Comparison of ENCODE assay signal across 20 cellular contexts in genomic region chr3:181635141-181635540, GRCh38.
DNase-seq lines count a peak whose midpoint lies in the region; TF ChIP-seq lines count a peak whose summit lies in the region.
"Had no signal": no experiment of that assay in that cellular context is flagged by ENCODE, and none has a peak within 500 bp of the region (broad histone marks: within the 10 kb centered on the region; RNA-seq: fewer than 3 reads in every experiment).

No MANE protein-coding gene starts in this region.

- H3K4me1 ChIP-seq in OCI-LY1 (ENCODE audit: insufficient read depth, low read length, severe bottlenecking) (peaks cover 72% of the 10 kb centered on the region), neural progenitor cell (peaks cover 16% of the 10 kb centered on the region), BE2C (no peaks in the 10 kb centered on the region)
- H3K4me1 ChIP-seq: BLaER1 treated with 17β-estradiol and CSF1 and Interleukin-3, amounts not matched to agents 10 nM and 100 nM; Caco-2 had no signal

- DNase-seq in epithelial cell of proximal tubule (ENCODE audit: low read depth) (peak; percentile 45), renal cortical epithelial cell (ENCODE audit: low read depth) (peak; percentile 55), neural progenitor cell (ENCODE audit: low spot score) (no peak), SKM-1 treated with dmso at 0.1 percent for 144 hours (lab: John Stamatoyannopoulos, UW; ENCODE audit: unreplicated experiment) (no peak), BE2C (no peak)
- DNase-seq: 8988T; ACHN; Caco-2; CD4-positive, alpha-beta T cell; CD8-positive, alpha-beta T cell; DMS 273 treated with DMSO at 0.1 percent for 48 hours; DMS153; DMS53; DMS79; DND-41; EL; GDM1 had no signal

- no peaks in the 10 kb centered on the region for H3F3A ChIP-seq in OCI-LY1 (ENCODE audit: insufficient read depth, low read length)
- H3F3A ChIP-seq in neural progenitor cell (ENCODE audit: low read depth) = no peaks in the 10 kb centered on the region

- H3K9me2 ChIP-seq in OCI-LY1 (ENCODE audit: low read depth, low read length) = no peaks in the 10 kb centered on the region

- H3K36me3 ChIP-seq in OCI-LY1 (ENCODE audit: insufficient read depth, low read length) (no peaks in the 10 kb centered on the region), neural progenitor cell (no peaks in the 10 kb centered on the region), BE2C (no peaks in the 10 kb centered on the region)
- H3K36me3 ChIP-seq: BLaER1 treated with 17β-estradiol and CSF1 and Interleukin-3, amounts not matched to agents 10 nM and 100 nM had no signal

- no peaks in the 10 kb centered on the region for H3K27me3 Mint-ChIP-seq in neural progenitor cell (ENCODE audit: insufficient read depth, low read depth)
- H3K27me3 Mint-ChIP-seq: CD4-positive, alpha-beta T cell had no signal

- H3K4me3 ChIP-seq in OCI-LY1 (ENCODE audit: low read depth, low read length, poor library complexity, severe bottlenecking) = no peak overlapping the region
- H3K4me3 ChIP-seq in epithelial cell of proximal tubule (ENCODE audit: low read depth, low read length) = no peak overlapping the region
- no peak overlapping the region for H3K4me3 ChIP-seq in neural progenitor cell
- no peak overlapping the region for H3K4me3 ChIP-seq in BE2C (ENCODE audit: low read depth, low read length)
- H3K4me3 ChIP-seq: BLaER1 treated with 17β-estradiol and CSF1 and Interleukin-3, amounts not matched to agents 10 nM and 100 nM had no signal

- H3K27ac ChIP-seq in OCI-LY1 (ENCODE audit: low read depth, low read length, poor library complexity, severe bottlenecking) (no peak overlapping the region), neural progenitor cell (no peak overlapping the region)
- H3K27ac ChIP-seq: BLaER1 treated with 17β-estradiol and CSF1 and Interleukin-3, amounts not matched to agents 10 nM and 100 nM; C4-2B had no signal

- H3K27me3 ChIP-seq in OCI-LY1 (ENCODE audit: insufficient read depth, low read length) (no peaks in the 10 kb centered on the region), neural progenitor cell (no peaks in the 10 kb centered on the region), BE2C (no peaks in the 10 kb centered on the region)
- H3K27me3 ChIP-seq: BLaER1 treated with 17β-estradiol and CSF1 and Interleukin-3, amounts not matched to agents 10 nM and 100 nM had no signal

- H3K36me3 Mint-ChIP-seq in neural progenitor cell = no peaks in the 10 kb centered on the region
- H3K36me3 Mint-ChIP-seq: CD8-positive, alpha-beta T cell had no signal

- no peak for TF ChIP-seq CTCF in OCI-LY1 (IDR thresholded peaks at IDR 0.05; ENCODE audit: low read length)
- no peak for TF ChIP-seq CTCF in epithelial cell of proximal tubule (conservative IDR thresholded peaks at IDR 0.05; ENCODE audit: low read depth, low read length)
- no peak for TF ChIP-seq CTCF in neural progenitor cell (IDR thresholded peaks at IDR 0.05)
- no peak for TF ChIP-seq CTCF in BE2C (IDR thresholded peaks at IDR 0.05; ENCODE audit: low read depth, low read length)

- no peak overlapping the region for H3K4me3 Mint-ChIP-seq in neural progenitor cell
- H3K4me3 Mint-ChIP-seq: CD4-positive, alpha-beta T cell; CD8-positive, alpha-beta T cell had no signal

- H3K9me3 ChIP-seq in OCI-LY1 (ENCODE audit: low read length) (no peaks in the 10 kb centered on the region), neural progenitor cell (ENCODE audit: low read depth) (no peaks in the 10 kb centered on the region), BE2C (no peaks in the 10 kb centered on the region)
- H3K9me3 ChIP-seq: BLaER1 treated with 17β-estradiol and CSF1 and Interleukin-3, amounts not matched to agents 10 nM and 100 nM; Caco-2 had no signal

- H3K4me2 ChIP-seq in OCI-LY1 (ENCODE audit: low read length) (0 out of 2 replicates have a peak overlapping the region, but pooled peaks have one; percentile 2), neural progenitor cell (no peak overlapping the region)
- H3K4me2 ChIP-seq: BLaER1 treated with 17β-estradiol and CSF1 and Interleukin-3, amounts not matched to agents 10 nM and 100 nM had no signal

- no peaks in the 10 kb centered on the region for H3K79me2 ChIP-seq in OCI-LY1 (ENCODE audit: insufficient read depth, low read length)
- peaks cover 12% of the 10 kb centered on the region for H3K79me2 ChIP-seq in neural progenitor cell (ENCODE audit: low read depth)

- H3K27ac Mint-ChIP-seq in neural progenitor cell = no peak overlapping the region
- H3K27ac Mint-ChIP-seq: CD4-positive, alpha-beta T cell; CD8-positive, alpha-beta T cell had no signal

- H3K4me1 Mint-ChIP-seq in neural progenitor cell = peaks cover 2% of the 10 kb centered on the region

- no peaks in the 10 kb centered on the region for H3K9me3 Mint-ChIP-seq in neural progenitor cell
- H3K9me3 Mint-ChIP-seq: CD4-positive, alpha-beta T cell; CD8-positive, alpha-beta T cell had no signal

- H2AFZ ChIP-seq in OCI-LY1 (ENCODE audit: low read length) = no peak overlapping the region
- H2AFZ ChIP-seq in neural progenitor cell (replicated peaks) = no peak overlapping the region

- H3K9ac ChIP-seq in OCI-LY1 (ENCODE audit: low read length) (no peak overlapping the region), neural progenitor cell (no peak overlapping the region)
- H3K9ac ChIP-seq: BLaER1 treated with 17β-estradiol and CSF1 and Interleukin-3, amounts not matched to agents 10 nM and 100 nM had no signal

- no peaks in the 10 kb centered on the region for H4K20me1 ChIP-seq in OCI-LY1 (ENCODE audit: insufficient read depth, low read length)
- no peaks in the 10 kb centered on the region for H4K20me1 ChIP-seq in neural progenitor cell (ENCODE audit: low read depth)
- H4K20me1 ChIP-seq: BLaER1 treated with 17β-estradiol and CSF1 and Interleukin-3, amounts not matched to agents 10 nM and 100 nM had no signal

Comparison
In these comparisons a context has a peak if more than half of its experiments do, and no peak if none do; other contexts are left out.
1. DNase-seq: peak in epithelial cell of proximal tubule (single experiment) and renal cortical epithelial cell (single experiment); none in neural progenitor cell (single experiment), SKM-1 treated with dmso at 0.1 percent for 144 hours (single experiment) and BE2C (single experiment).